Comparison of ENCODE assay signal across 28 cellular contexts in the genomic region with DNA sequence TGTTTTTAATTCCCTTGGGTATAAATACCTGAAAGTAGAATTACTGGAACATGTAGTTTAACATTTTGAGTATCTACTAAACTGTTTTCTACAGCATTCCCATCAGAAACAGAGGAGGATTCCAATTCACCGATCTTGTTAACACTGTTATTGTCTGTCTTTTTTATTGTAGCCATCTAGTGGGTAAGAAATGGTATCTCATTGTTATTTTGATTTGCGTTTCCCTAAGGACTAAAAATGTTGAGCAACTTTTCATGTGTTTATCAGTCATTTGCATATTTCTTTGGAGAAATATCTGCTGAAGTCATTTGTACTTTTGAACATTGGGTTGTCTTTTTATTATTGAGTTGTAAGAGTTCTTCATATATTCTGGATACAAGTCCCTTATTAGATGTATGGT.
DNase-seq lines count a peak whose midpoint lies in the region; ATAC-seq, FAIRE-seq and TF ChIP-seq lines count a peak whose summit lies in the region.
"Had no signal": no experiment of that assay in that cellular context is flagged by ENCODE, and none has a peak within 500 bp of the region (broad histone marks: within the 10 kb centered on the region; RNA-seq: fewer than 3 reads in every experiment).

No MANE protein-coding gene starts in this region.

- no peaks in the 10 kb centered on the region for H3K36me3 Mint-ChIP-seq in neural crest cell (ENCODE audit: low read depth)
- no peaks in the 10 kb centered on the region for H3K36me3 Mint-ChIP-seq in effector memory CD8-positive, alpha-beta T cell (ENCODE audit: insufficient read depth)
- H3K36me3 Mint-ChIP-seq in CD14-positive monocyte = no peaks in the 10 kb centered on the region

- DNase-seq in H54 (ENCODE audit: insufficient read length, low spot score) (no peak), RKO (ENCODE audit: low spot score) (peak; percentile 14), neural crest cell (ENCODE audit: low read depth, low spot score) (no peak), NCI-H748 (lab: John Stamatoyannopoulos, UW; ENCODE audit: unreplicated experiment) (no peak), SJCRH30 (no peak), CD14-positive monocyte (ENCODE audit: low spot score) (no peak)
- no peak for DNase-seq in effector memory CD8-positive, alpha-beta T cell
- DNase-seq: activated CD4-positive, alpha-beta T cell treated with anti-CD3 and anti-CD28 coated beads for 48 hours; activated CD8-positive, alpha-beta memory T cell treated with anti-CD3 and anti-CD28 coated beads for 24 hours; activated naive CD4-positive, alpha-beta T cell treated with anti-CD3 and anti-CD28 coated beads, Interleukin-2, amount 50 U/mL, for 16 hours; activated T-cell treated with anti-CD3 and anti-CD28 coated beads for 4 hours; anterior cingulate cortex; mammary epithelial cell; mucosa of descending colon; NCI-H1048; NCI-H1694; NCI-H526 treated with DMSO at 0.1 percent for 48 hours; ovary; SIG-M5; stimulated activated naive CD4-positive, alpha-beta T cell treated with Interleukin-2 at 50 U/mL for 16 hours; T1000; WERI-Rb-1 had no signal

- H3K9me3 Mint-ChIP-seq in neural crest cell (no peaks in the 10 kb centered on the region), CD14-positive monocyte (peaks cover 0 to 6% (median 2%) of the 10 kb centered on the region in 7 donors)
- no peaks in the 10 kb centered on the region for H3K9me3 Mint-ChIP-seq in effector memory CD8-positive, alpha-beta T cell
- H3K9me3 Mint-ChIP-seq: activated T-helper 2 cell treated with anti-CD3 and anti-CD28 coated beads, Interferon-gamma antibody, Interleukin-2, Interleukin-4, amounts not matched to agents 10 μg/mL and 5 μg/mL and 100 μg/mL, durations not matched to agents 14 hours and 24 hours and 36 hours; nephron had no signal

- no peak overlapping the region for H3K27ac ChIP-seq in SJCRH30
- H3K27ac ChIP-seq: ovary, WERI-Rb-1 had no signal

- intact Hi-C loops in CD14-positive monocyte (cut with micrococcal nuclease) = no loop called here

- no peak overlapping the region for H3K27ac Mint-ChIP-seq in neural crest cell (ENCODE audit: unreplicated experiment)
- no peak overlapping the region for H3K27ac Mint-ChIP-seq in effector memory CD8-positive, alpha-beta T cell
- H3K27ac Mint-ChIP-seq in CD14-positive monocyte = no peak overlapping the region
- H3K27ac Mint-ChIP-seq: activated T-helper 2 cell treated with anti-CD3 and anti-CD28 coated beads, Interferon-gamma antibody, Interleukin-2, Interleukin-4, amounts not matched to agents 10 μg/mL and 5 μg/mL and 100 μg/mL, durations not matched to agents 14 hours and 24 hours and 36 hours; nephron had no signal

- FAIRE-seq in H54 (lab: Jason Lieb, UNC) = peak; percentile 38
- FAIRE-seq in colon (lab: Jason Lieb, UNC) = peak; percentile 5
- FAIRE-seq: bronchial epithelial cell had no signal

- no peak for ATAC-seq in effector memory CD8-positive, alpha-beta T cell (replicated peaks)
- ATAC-seq: esophagus mucosa, mucosa of descending colon, Panc1 had no signal

- no peaks in the 10 kb centered on the region for H3K4me1 ChIP-seq in SJCRH30

- no peak overlapping the region for H3K4me3 Mint-ChIP-seq in neural crest cell
- H3K4me3 Mint-ChIP-seq in effector memory CD8-positive, alpha-beta T cell = no peak overlapping the region
- H3K4me3 Mint-ChIP-seq in CD14-positive monocyte = no peak overlapping the region
- H3K4me3 Mint-ChIP-seq: nephron had no signal

- no peaks in the 10 kb centered on the region for H3K9me3 ChIP-seq in SJCRH30 (replicated peaks)
- H3K9me3 ChIP-seq: mucosa of descending colon, ovary had no signal

- no peaks in the 10 kb centered on the region for H3K36me3 ChIP-seq in SJCRH30
- H3K36me3 ChIP-seq: ovary, WERI-Rb-1 had no signal

- no peak for TF ChIP-seq POLR2A in H54 (IDR thresholded peaks at IDR 0.05; ENCODE audit: low read depth, low read length)

- H3K4me3 ChIP-seq in SJCRH30 = no peak overlapping the region
- H3K4me3 ChIP-seq: mucosa of descending colon, ovary had no signal

- H3K27me3 Mint-ChIP-seq in neural crest cell (ENCODE audit: low read depth) (no peaks in the 10 kb centered on the region), CD14-positive monocyte (ENCODE audit: low read depth in 3 of 3) (peaks cover 2 to 13% (median 8%) of the 10 kb centered on the region in 3 donors)
- peaks cover 43 to 48% of the 10 kb centered on the region in 2 donors for H3K27me3 Mint-ChIP-seq in effector memory CD8-positive, alpha-beta T cell

- H3K4me1 Mint-ChIP-seq in neural crest cell (no peaks in the 10 kb centered on the region), CD14-positive monocyte (no peaks in the 10 kb centered on the region)
- H3K4me1 Mint-ChIP-seq in effector memory CD8-positive, alpha-beta T cell (ENCODE audit: low read depth in 2 of 2) = peaks cover 0 to 2% of the 10 kb centered on the region in 2 donors

- peak; percentile 26 for TF ChIP-seq CTCF in neural crest cell (conservative IDR thresholded peaks at IDR 0.05)
- no peak for TF ChIP-seq CTCF in CD14-positive monocyte (IDR thresholded peaks at IDR 0.05)

- 0 out of 2 replicates have a peak, but pooled peaks cover under 1% of the 10 kb centered on the region for H3K27me3 ChIP-seq in SJCRH30
- H3K27me3 ChIP-seq: ovary had no signal
